ENCODE assay signal across 36 cellular contexts in the genomic region with DNA sequence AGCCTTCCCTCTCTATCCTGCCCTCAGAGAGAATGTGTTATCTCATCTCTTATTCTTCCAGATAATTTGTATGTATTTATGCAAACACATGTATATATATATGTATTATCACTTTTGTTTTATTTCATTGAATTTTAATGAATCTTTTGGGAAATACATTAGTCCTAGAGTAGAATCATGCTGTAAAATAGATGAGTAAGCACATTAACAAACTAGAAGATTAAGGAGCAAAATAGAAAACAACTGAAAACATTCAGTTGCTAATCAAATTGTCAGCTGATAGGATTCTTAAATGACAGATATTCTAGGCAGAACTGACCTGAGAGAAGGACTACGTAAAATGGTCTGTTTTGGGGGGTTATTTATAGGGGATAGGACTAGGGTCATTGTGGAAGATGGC. TPM values are rescaled to one million over a fixed set of nuclear protein-coding genes. Genes with fewer than 3 reads are reported as not detected.
"Had no signal": no experiment of that assay in that cellular context is flagged by ENCODE, and none has a peak within 500 bp of the region (broad histone marks: within the 10 kb centered on the region; RNA-seq: fewer than 3 reads in every experiment).

No MANE protein-coding gene starts in this region.

- H3K27me3 Mint-ChIP-seq: activated B cell treated with CpG ODN at 0.5 μM for 24 hours; activated CD4-positive, alpha-beta memory T cell treated with anti-CD3 and anti-CD28 coated beads for 36 hours; activated CD4-positive, alpha-beta T cell treated with anti-CD3 and anti-CD28 coated beads, Interleukin-2, amount 10 ng/mL, durations not matched to agents 24 days and 14 days; activated CD8-positive, alpha-beta T cell treated with anti-CD3 and anti-CD28 coated beads for 36 hours; activated naive CD8-positive, alpha-beta T cell treated with anti-CD3 and anti-CD28 coated beads for 36 hours; activated T-helper 17 cell treated with anti-CD3 and anti-CD28 coated beads, Interleukin-2, amount 50 U/mL, for 72 hours had no signal

- H3K9me3 Mint-ChIP-seq: activated B cell treated with CpG ODN at 0.5 μM for 24 hours; activated CD4-positive, alpha-beta T cell treated with anti-CD3 and anti-CD28 coated beads, Interleukin-2, amount 10 ng/mL, durations not matched to agents 24 days and 14 days; activated naive CD4-positive, alpha-beta T cell treated with anti-CD3 and anti-CD28 coated beads for 36 hours; activated naive CD4-positive, alpha-beta T cell treated with anti-CD3 and anti-CD28 coated beads, Interleukin-2, amount 50 U/mL, for 72 hours; activated T-cell treated with anti-CD3 and anti-CD28 coated beads, Interleukin-2, amount 50 U/mL, for 4 hours; activated T-helper 1 cell treated with anti-CD3 and anti-CD28 coated beads, Interleukin-12 subunit alpha, Interleukin-12 subunit beta, Interleukin-2, Interleukin-4 antibody, amounts not matched to agents 30 ng/mL and 10 ng/mL and 1 ng/mL, durations not matched to agents 14 hours and 24 hours and 36 hours; activated T-helper 17 cell treated with anti-CD3 and anti-CD28 coated beads, Interleukin-2, amount 50 U/mL, for 72 hours; T-helper 1 cell treated with Interleukin-12 subunit alpha and Interleukin-12 subunit beta and Interleukin-4 antibody, amounts not matched to agents 30 μg/mL and 1 μg/mL, for 36 hours had no signal

- H3K36me3 Mint-ChIP-seq: activated CD4-positive, alpha-beta memory T cell treated with anti-CD3 and anti-CD28 coated beads for 36 hours; activated naive CD4-positive, alpha-beta T cell treated with anti-CD3 and anti-CD28 coated beads, Interleukin-2, amount 50 U/mL, for 72 hours; activated naive CD8-positive, alpha-beta T cell treated with anti-CD3 and anti-CD28 coated beads for 36 hours had no signal

- FAIRE-seq: TTC549 had no signal

- H3K4me3 ChIP-seq: ascending aorta, body of pancreas, breast epithelium had no signal

- H3K4me1 ChIP-seq: ascending aorta, breast epithelium had no signal

- H3K4me3 Mint-ChIP-seq: activated B cell treated with CpG ODN at 0.5 μM for 24 hours; activated CD4-positive, alpha-beta memory T cell treated with anti-CD3 and anti-CD28 coated beads for 36 hours; activated CD4-positive, alpha-beta T cell treated with anti-CD3 and anti-CD28 coated beads, Interleukin-2, amount 10 ng/mL, durations not matched to agents 24 days and 14 days; activated CD8-positive, alpha-beta T cell treated with anti-CD3 and anti-CD28 coated beads for 36 hours; activated naive CD4-positive, alpha-beta T cell treated with anti-CD3 and anti-CD28 coated beads for 36 hours; activated naive CD8-positive, alpha-beta T cell treated with anti-CD3 and anti-CD28 coated beads for 36 hours; activated T-cell treated with anti-CD3 and anti-CD28 coated beads, Interleukin-2, amount 50 U/mL, for 4 hours; activated T-cell treated with anti-CD3 and anti-CD28 coated beads, Interleukin-2, amount 50 U/mL, for 72 hours; activated T-helper 1 cell treated with anti-CD3 and anti-CD28 coated beads, Interleukin-12 subunit alpha, Interleukin-12 subunit beta, Interleukin-2, Interleukin-4 antibody, amounts not matched to agents 30 ng/mL and 10 ng/mL and 1 ng/mL, durations not matched to agents 14 hours and 24 hours and 36 hours; activated T-helper 17 cell treated with anti-CD3 and anti-CD28 coated beads, Interleukin-2, amount 50 U/mL, for 72 hours; T-helper 1 cell treated with Interleukin-12 subunit alpha and Interleukin-12 subunit beta and Interleukin-4 antibody, amounts not matched to agents 30 μg/mL and 1 μg/mL, for 36 hours; T-helper 2 cell treated with Interferon-gamma antibody and Interleukin-4, amounts not matched to agents 5 μg/mL and 100 μg/mL, for 36 hours had no signal

- H3K36me3 ChIP-seq: ascending aorta, brain microvascular endothelial cell, breast epithelium had no signal

- H3K27ac Mint-ChIP-seq: activated B cell treated with CpG ODN at 0.5 μM for 24 hours; activated CD4-positive, alpha-beta memory T cell treated with anti-CD3 and anti-CD28 coated beads for 36 hours; activated CD4-positive, alpha-beta T cell treated with anti-CD3 and anti-CD28 coated beads, Interleukin-2, amount 10 ng/mL, durations not matched to agents 24 days and 14 days; activated CD8-positive, alpha-beta T cell treated with anti-CD3 and anti-CD28 coated beads for 36 hours; activated naive CD4-positive, alpha-beta T cell treated with anti-CD3 and anti-CD28 coated beads for 36 hours; activated naive CD4-positive, alpha-beta T cell treated with anti-CD3 and anti-CD28 coated beads, Interleukin-2, amount 50 U/mL, for 72 hours; activated naive CD8-positive, alpha-beta T cell treated with anti-CD3 and anti-CD28 coated beads for 36 hours; activated T-cell treated with anti-CD3 and anti-CD28 coated beads, Interleukin-2, amount 50 U/mL, for 72 hours; activated T-helper 1 cell treated with anti-CD3 and anti-CD28 coated beads, Interleukin-12 subunit alpha, Interleukin-12 subunit beta, Interleukin-2, Interleukin-4 antibody, amounts not matched to agents 30 ng/mL and 10 ng/mL and 1 ng/mL, durations not matched to agents 14 hours and 24 hours and 36 hours; activated T-helper 17 cell treated with anti-CD3 and anti-CD28 coated beads, Interleukin-2, amount 50 U/mL, for 72 hours; T-helper 1 cell treated with Interleukin-12 subunit alpha and Interleukin-12 subunit beta and Interleukin-4 antibody, amounts not matched to agents 30 μg/mL and 1 μg/mL, for 36 hours; T-helper 2 cell treated with Interferon-gamma antibody and Interleukin-4, amounts not matched to agents 5 μg/mL and 100 μg/mL, for 36 hours had no signal

- H3K9me3 ChIP-seq: ascending aorta, body of pancreas, breast epithelium had no signal

- H3K27me3 ChIP-seq: ascending aorta, body of pancreas, brain microvascular endothelial cell, breast epithelium had no signal

- H3K27ac ChIP-seq: ascending aorta, body of pancreas, brain microvascular endothelial cell, breast epithelium, VCaP had no signal

- DNase-seq: activated B cell treated with CpG ODN at 0.5 μM for 24 hours; activated CD4-positive, alpha-beta memory T cell treated with anti-CD3 and anti-CD28 coated beads for 36 hours; activated CD4-positive, alpha-beta T cell treated with anti-CD3 and anti-CD28 coated beads for 4 hours; activated CD4-positive, alpha-beta T cell treated with anti-CD3 and anti-CD28 coated beads, Interleukin-2, amount 10 ng/mL, durations not matched to agents 24 days and 14 days; activated CD4-positive, alpha-beta T cell treated with anti-CD3 and anti-CD28 coated beads, Interleukin-2, amount 50 U/mL, for 1 hour; activated CD4-positive, alpha-beta T cell treated with anti-CD3 and anti-CD28 coated beads, Interleukin-2, amount 50 U/mL, for 4 hours; activated CD4-positive, CD25-positive, alpha-beta regulatory T cell treated with anti-CD3 and anti-CD28 coated beads, Interleukin-2, amount 50 U/mL, for 72 hours; activated CD8-positive, alpha-beta memory T cell treated with anti-CD3 and anti-CD28 coated beads, Interleukin-2, amount 50 U/mL, for 4 hours; activated CD8-positive, alpha-beta T cell treated with anti-CD3 and anti-CD28 coated beads for 36 hours; activated effector memory CD4-positive, alpha-beta T cell treated with anti-CD3 and anti-CD28 coated beads, Interleukin-2, amount 50 U/mL, for 16 hours; activated gamma-delta T cell treated with Interleukin-2 at 50 U/mL for 16 hours; activated naive CD4-positive, alpha-beta T cell; activated naive CD4-positive, alpha-beta T cell treated with anti-CD3 and anti-CD28 coated beads for 36 hours; activated naive CD4-positive, alpha-beta T cell treated with anti-CD3 and anti-CD28 coated beads, Interleukin-2, amount 50 U/mL, for 16 hours; activated naive CD8-positive, alpha-beta T cell treated with anti-CD3 and anti-CD28 coated beads for 36 hours; activated T-cell treated with anti-CD3 and anti-CD28 coated beads for 4 hours; activated T-cell treated with anti-CD3 and anti-CD28 coated beads, Interleukin-2, amount 50 U/mL, for 1 hour; activated T-cell treated with anti-CD3 and anti-CD28 coated beads, Interleukin-2, amount 50 U/mL, for 4 hours; activated T-cell treated with anti-CD3 and anti-CD28 coated beads, Interleukin-2, amount 50 U/mL, for 72 hours; amygdala; anterior cingulate cortex; body of pancreas; brain microvascular endothelial cell; central memory CD4-positive, alpha-beta T cell; T-helper 1 cell; T-helper 2 cell; T-helper 9 cell had no signal

- H3K4me1 Mint-ChIP-seq: activated T-helper 17 cell treated with anti-CD3 and anti-CD28 coated beads, Interleukin-2, amount 50 U/mL, for 72 hours had no signal

- ATAC-seq: activated CD8-positive, alpha-beta T cell treated with anti-CD3 and anti-CD28 coated beads for 36 hours; activated naive CD4-positive, alpha-beta T cell treated with anti-CD3 and anti-CD28 coated beads, Interleukin-2, amount 50 U/mL, for 72 hours; activated T-cell treated with anti-CD3 and anti-CD28 coated beads, Interleukin-2, amount 50 U/mL, for 4 hours; activated T-cell treated with anti-CD3 and anti-CD28 coated beads, Interleukin-2, amount 50 U/mL, for 72 hours; activated T-helper 17 cell treated with anti-CD3 and anti-CD28 coated beads, Interleukin-2, amount 50 U/mL, for 72 hours; body of pancreas had no signal

RNA-seq across cellular contexts. Expression of a gene that starts 11.2 kb away (rescaled TPM):
- total RNA-seq: ascending aorta had no signal
